1 cellular context compared by ENCODE assay signal in genomic region chr7:73438547-73439245, GRCh38.
TF ChIP-seq lines count a peak whose summit lies in the region.

No MANE protein-coding gene starts in this region.

TF ChIP-seq in K562, 482 proteins besides CTCF, POLR2A, EP300 and RAD21:
- TF ChIP-seq ZNF76 (CRISPR knock-in tag; IDR thresholded peaks at IDR 0.05; ENCODE audit: borderline replicate concordance) (no peak), POLR2AphosphoS5 (IDR thresholded peaks at IDR 0.05; ENCODE audit: control insufficient read depth, insufficient read depth, low read depth, low read length) (peak; percentile 26; the same call in 1 of the 2 replicates), HDAC8 (tag; IDR thresholded peaks at IDR 0.05) (no peak), DDX20 (tag; IDR thresholded peaks at IDR 0.05; ENCODE audit: low read depth) (no peak), ESRRA (IDR thresholded peaks at IDR 0.05; ENCODE audit: borderline replicate concordance, low read depth) (no peak), RFX1 (IDR thresholded peaks at IDR 0.05) (no peak), HDAC3 (IDR thresholded peaks at IDR 0.05; ENCODE audit: borderline replicate concordance, partially characterized antibody) (no peak), C11orf30 (IDR thresholded peaks at IDR 0.05; ENCODE audit: low read depth) (no peak), HLTF (IDR thresholded peaks at IDR 0.05) (no peak), POLR2G (IDR thresholded peaks at IDR 0.05; ENCODE audit: low read depth, low read length) (peak; percentile 79), PML (IDR thresholded peaks at IDR 0.05; ENCODE audit: low read length) (no peak), ZNF12 (CRISPR knock-in tag; IDR thresholded peaks at IDR 0.05) (no peak), NCOA6 (IDR thresholded peaks at IDR 0.05) (no peak), ZNF766 (CRISPR knock-in tag; conservative IDR thresholded peaks at IDR 0.05) (no peak), ZFP1 (CRISPR knock-in tag; IDR thresholded peaks at IDR 0.05) (no peak), MAFG (tag; conservative IDR thresholded peaks at IDR 0.05) (no peak), RBM22 (IDR thresholded peaks at IDR 0.05; ENCODE audit: low read depth, low read length, poor library complexity, severe bottlenecking) (peak; percentile 79), MAZ (CRISPR knock-in tag; conservative IDR thresholded peaks at IDR 0.05 in 1 of 2, IDR thresholded peaks at IDR 0.05 in 1 of 2) (no peak), ZFX (CRISPR knock-in tag; IDR thresholded peaks at IDR 0.05) (no peak), ARID1B (IDR thresholded peaks at IDR 0.05) (no peak)
- TF ChIP-seq, protein P1, sequence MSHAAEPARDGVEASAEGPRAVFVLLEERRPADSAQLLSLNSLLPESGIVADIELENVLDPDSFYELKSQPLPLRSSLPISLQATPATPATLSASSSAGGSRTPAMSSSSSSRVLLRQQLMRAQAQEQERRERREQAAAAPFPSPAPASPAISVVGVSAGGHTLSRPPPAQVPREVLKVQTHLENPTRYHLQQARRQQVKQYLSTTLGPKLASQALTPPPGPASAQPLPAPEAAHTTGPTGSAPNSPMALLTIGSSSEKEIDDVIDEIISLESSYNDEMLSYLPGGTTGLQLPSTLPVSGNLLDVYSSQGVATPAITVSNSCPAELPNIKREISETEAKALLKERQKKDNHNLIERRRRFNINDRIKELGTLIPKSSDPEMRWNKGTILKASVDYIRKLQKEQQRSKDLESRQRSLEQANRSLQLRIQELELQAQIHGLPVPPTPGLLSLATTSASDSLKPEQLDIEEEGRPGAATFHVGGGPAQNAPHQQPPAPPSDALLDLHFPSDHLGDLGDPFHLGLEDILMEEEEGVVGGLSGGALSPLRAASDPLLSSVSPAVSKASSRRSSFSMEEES (CRISPR knock-in tag; IDR thresholded peaks at IDR 0.05) = no peak
- TF ChIP-seq, protein P2, sequence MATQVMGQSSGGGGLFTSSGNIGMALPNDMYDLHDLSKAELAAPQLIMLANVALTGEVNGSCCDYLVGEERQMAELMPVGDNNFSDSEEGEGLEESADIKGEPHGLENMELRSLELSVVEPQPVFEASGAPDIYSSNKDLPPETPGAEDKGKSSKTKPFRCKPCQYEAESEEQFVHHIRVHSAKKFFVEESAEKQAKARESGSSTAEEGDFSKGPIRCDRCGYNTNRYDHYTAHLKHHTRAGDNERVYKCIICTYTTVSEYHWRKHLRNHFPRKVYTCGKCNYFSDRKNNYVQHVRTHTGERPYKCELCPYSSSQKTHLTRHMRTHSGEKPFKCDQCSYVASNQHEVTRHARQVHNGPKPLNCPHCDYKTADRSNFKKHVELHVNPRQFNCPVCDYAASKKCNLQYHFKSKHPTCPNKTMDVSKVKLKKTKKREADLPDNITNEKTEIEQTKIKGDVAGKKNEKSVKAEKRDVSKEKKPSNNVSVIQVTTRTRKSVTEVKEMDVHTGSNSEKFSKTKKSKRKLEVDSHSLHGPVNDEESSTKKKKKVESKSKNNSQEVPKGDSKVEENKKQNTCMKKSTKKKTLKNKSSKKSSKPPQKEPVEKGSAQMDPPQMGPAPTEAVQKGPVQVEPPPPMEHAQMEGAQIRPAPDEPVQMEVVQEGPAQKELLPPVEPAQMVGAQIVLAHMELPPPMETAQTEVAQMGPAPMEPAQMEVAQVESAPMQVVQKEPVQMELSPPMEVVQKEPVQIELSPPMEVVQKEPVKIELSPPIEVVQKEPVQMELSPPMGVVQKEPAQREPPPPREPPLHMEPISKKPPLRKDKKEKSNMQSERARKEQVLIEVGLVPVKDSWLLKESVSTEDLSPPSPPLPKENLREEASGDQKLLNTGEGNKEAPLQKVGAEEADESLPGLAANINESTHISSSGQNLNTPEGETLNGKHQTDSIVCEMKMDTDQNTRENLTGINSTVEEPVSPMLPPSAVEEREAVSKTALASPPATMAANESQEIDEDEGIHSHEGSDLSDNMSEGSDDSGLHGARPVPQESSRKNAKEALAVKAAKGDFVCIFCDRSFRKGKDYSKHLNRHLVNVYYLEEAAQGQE (CRISPR knock-in tag; IDR thresholded peaks at IDR 0.05; ENCODE audit: low read depth) = no peak
- TF ChIP-seq, protein P3, sequence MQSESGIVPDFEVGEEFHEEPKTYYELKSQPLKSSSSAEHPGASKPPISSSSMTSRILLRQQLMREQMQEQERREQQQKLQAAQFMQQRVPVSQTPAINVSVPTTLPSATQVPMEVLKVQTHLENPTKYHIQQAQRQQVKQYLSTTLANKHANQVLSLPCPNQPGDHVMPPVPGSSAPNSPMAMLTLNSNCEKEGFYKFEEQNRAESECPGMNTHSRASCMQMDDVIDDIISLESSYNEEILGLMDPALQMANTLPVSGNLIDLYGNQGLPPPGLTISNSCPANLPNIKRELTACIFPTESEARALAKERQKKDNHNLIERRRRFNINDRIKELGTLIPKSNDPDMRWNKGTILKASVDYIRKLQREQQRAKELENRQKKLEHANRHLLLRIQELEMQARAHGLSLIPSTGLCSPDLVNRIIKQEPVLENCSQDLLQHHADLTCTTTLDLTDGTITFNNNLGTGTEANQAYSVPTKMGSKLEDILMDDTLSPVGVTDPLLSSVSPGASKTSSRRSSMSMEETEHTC (IDR thresholded peaks at IDR 0.05) = no peak
- TF ChIP-seq, protein P4, sequence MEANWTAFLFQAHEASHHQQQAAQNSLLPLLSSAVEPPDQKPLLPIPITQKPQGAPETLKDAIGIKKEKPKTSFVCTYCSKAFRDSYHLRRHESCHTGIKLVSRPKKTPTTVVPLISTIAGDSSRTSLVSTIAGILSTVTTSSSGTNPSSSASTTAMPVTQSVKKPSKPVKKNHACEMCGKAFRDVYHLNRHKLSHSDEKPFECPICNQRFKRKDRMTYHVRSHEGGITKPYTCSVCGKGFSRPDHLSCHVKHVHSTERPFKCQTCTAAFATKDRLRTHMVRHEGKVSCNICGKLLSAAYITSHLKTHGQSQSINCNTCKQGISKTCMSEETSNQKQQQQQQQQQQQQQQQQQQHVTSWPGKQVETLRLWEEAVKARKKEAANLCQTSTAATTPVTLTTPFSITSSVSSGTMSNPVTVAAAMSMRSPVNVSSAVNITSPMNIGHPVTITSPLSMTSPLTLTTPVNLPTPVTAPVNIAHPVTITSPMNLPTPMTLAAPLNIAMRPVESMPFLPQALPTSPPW (CRISPR knock-in tag; IDR thresholded peaks at IDR 0.05) = no peak
